In the genomic region with DNA sequence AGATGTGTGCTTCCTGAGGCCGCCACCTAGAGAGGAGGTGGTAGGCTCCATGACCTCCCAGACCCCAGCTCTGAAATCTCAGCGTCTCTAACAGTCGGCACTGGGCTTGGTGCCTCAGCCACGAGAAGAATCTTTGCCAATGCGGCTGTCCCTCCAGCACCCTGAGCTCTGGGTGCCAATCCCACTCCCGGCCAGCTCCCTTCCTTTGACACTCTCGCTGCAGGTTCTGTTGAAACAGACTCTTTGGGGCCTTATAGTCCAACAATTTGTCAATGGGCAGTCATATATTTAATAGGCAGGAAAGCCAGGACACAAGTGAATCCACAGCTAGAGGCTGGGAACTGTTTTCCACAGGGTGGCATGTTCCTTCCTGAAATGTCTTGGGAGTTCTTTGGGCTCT, we compare ENCODE assay signal across 7 cellular contexts. TPM values are rescaled to one million over a fixed set of nuclear protein-coding genes. Genes with fewer than 3 reads are reported as not detected.
"Had no signal": no experiment of that assay in that cellular context is flagged by ENCODE, and none has a peak within 500 bp of the region (broad histone marks: within the 10 kb centered on the region; RNA-seq: fewer than 3 reads in every experiment).

No MANE protein-coding gene starts in this region.

- H3K9me3 Mint-ChIP-seq: HFFc6 had no signal

- ATAC-seq: HCT116, K562 had no signal

- H3K4me3 Mint-ChIP-seq: HFFc6 had no signal

- H3K27ac Mint-ChIP-seq: HFFc6 had no signal

- DNase-seq: GM23248, GOT3, HFFc6, IMR-90 had no signal

RNA-seq across cellular contexts. Expression of gene PRMT8, which starts 52.8 kb away (rescaled TPM):
- total RNA-seq: GM23248, H4, HFFc6, IMR-90, K562 had no signal
